ENCODE assay signal across 8 cellular contexts in genomic region chr15:70486451-70487379, GRCh38.
DNase-seq lines count a peak whose midpoint lies in the region; ATAC-seq and TF ChIP-seq lines count a peak whose summit lies in the region.

No MANE protein-coding gene starts in this region.

- peaks cover 1% of the 10 kb centered on the region for H3K36me3 Mint-ChIP-seq in activated CD4-positive, alpha-beta T cell treated with anti-CD3 and anti-CD28 coated beads, Interleukin-2, amount 10 ng/mL, durations not matched to agents 24 days and 14 days (ENCODE audit: low read depth)
- H3K36me3 Mint-ChIP-seq in neural progenitor cell, result no peaks in the 10 kb centered on the region

- no peaks in the 10 kb centered on the region for H3K9me3 Mint-ChIP-seq in activated CD4-positive, alpha-beta T cell treated with anti-CD3 and anti-CD28 coated beads, Interleukin-2, amount 10 ng/mL, durations not matched to agents 24 days and 14 days
- no peaks in the 10 kb centered on the region for H3K9me3 Mint-ChIP-seq in neural progenitor cell

- no peak overlapping the region for H3K9ac ChIP-seq in neural progenitor cell

- intact Hi-C loops in activated CD4-positive, alpha-beta T cell treated with anti-CD3 and anti-CD28 coated beads, Interleukin-2, amount 10 ng/mL, durations not matched to agents 24 days and 14 days (cut with micrococcal nuclease), result loop anchor here (1.0 to 5.0 kb wide), 9 partner anchors 9 to 1009 kb away; no protein-coding TSS in a partner anchor

- peak overlapping the region; percentile 45 for H3K4me3 Mint-ChIP-seq in activated CD4-positive, alpha-beta T cell treated with anti-CD3 and anti-CD28 coated beads, Interleukin-2, amount 10 ng/mL, durations not matched to agents 24 days and 14 days
- H3K4me3 Mint-ChIP-seq in neural progenitor cell, result no peak overlapping the region

- ATAC-seq in GM19452 (IDR thresholded peaks at IDR 0.05; ENCODE audit: unreplicated experiment) (peak; percentile 67), HG03469 (IDR thresholded peaks at IDR 0.05; ENCODE audit: unreplicated experiment) (peak; percentile 47)

- no peak overlapping the region for H3K4me3 ChIP-seq in neural progenitor cell

- H3K4me1 ChIP-seq in neural progenitor cell, result no peaks in the 10 kb centered on the region

- no peak overlapping the region for H2AFZ ChIP-seq in neural progenitor cell (replicated peaks)

- H3K27ac Mint-ChIP-seq in activated CD4-positive, alpha-beta T cell treated with anti-CD3 and anti-CD28 coated beads, Interleukin-2, amount 10 ng/mL, durations not matched to agents 24 days and 14 days, result peak overlapping the region; percentile 86
- no peak overlapping the region for H3K27ac Mint-ChIP-seq in neural progenitor cell

- no peak overlapping the region for H3K27ac ChIP-seq in neural progenitor cell

- no peaks in the 10 kb centered on the region for H3F3A ChIP-seq in neural progenitor cell (ENCODE audit: low read depth)

- H3K4me1 Mint-ChIP-seq in activated CD4-positive, alpha-beta T cell treated with anti-CD3 and anti-CD28 coated beads, Interleukin-2, amount 10 ng/mL, durations not matched to agents 24 days and 14 days, result peaks cover 76% of the 10 kb centered on the region
- peaks cover 3% of the 10 kb centered on the region for H3K4me1 Mint-ChIP-seq in neural progenitor cell

- no peak for TF ChIP-seq CTCF in neural progenitor cell (IDR thresholded peaks at IDR 0.05)

- no peaks in the 10 kb centered on the region for H3K27me3 ChIP-seq in neural progenitor cell

- no peaks in the 10 kb centered on the region for H3K9me3 ChIP-seq in neural progenitor cell (ENCODE audit: low read depth)

- peaks cover 46% of the 10 kb centered on the region for H3K27me3 Mint-ChIP-seq in activated CD4-positive, alpha-beta T cell treated with anti-CD3 and anti-CD28 coated beads, Interleukin-2, amount 10 ng/mL, durations not matched to agents 24 days and 14 days
- H3K27me3 Mint-ChIP-seq in neural progenitor cell (ENCODE audit: insufficient read depth, low read depth), result peaks cover 17% of the 10 kb centered on the region

- no peaks in the 10 kb centered on the region for H3K36me3 ChIP-seq in neural progenitor cell

- H3K79me2 ChIP-seq in neural progenitor cell (ENCODE audit: low read depth), result no peaks in the 10 kb centered on the region

- H4K20me1 ChIP-seq in neural progenitor cell (ENCODE audit: low read depth), result no peaks in the 10 kb centered on the region

- DNase-seq in AML-193 (lab: John Stamatoyannopoulos, UW) (peak; percentile 94), fibroblast of the conjunctiva (ENCODE audit: low read depth) (peak; percentile 85), neural progenitor cell (ENCODE audit: low spot score) (no peak), NCI-H345 (lab: John Stamatoyannopoulos, UW) (no peak)
- DNase-seq in activated CD4-positive, alpha-beta T cell treated with anti-CD3 and anti-CD28 coated beads, Interleukin-2, amount 10 ng/mL, durations not matched to agents 24 days and 14 days, result peak; percentile 90
- peak; percentile 49 for DNase-seq in stimulated activated CD8-positive, alpha-beta memory T cell treated with anti-CD3 and anti-CD28 coated beads, Interleukin-12 subunit alpha, Interleukin-12 subunit beta, amount 100 ng/mL, for 24 hours (ENCODE audit: extremely low read depth)

- H3K4me2 ChIP-seq in neural progenitor cell, result no peak overlapping the region

Comparison
In these comparisons a context has a peak if more than half of its experiments do, and no peak if none do; other contexts are left out.
1. DNase-seq: peak in AML-193 (2 of 2), activated CD4-positive, alpha-beta T cell treated with anti-CD3 and anti-CD28 coated beads, Interleukin-2, amount 10 ng/mL, durations not matched to agents 24 days and 14 days (single experiment), fibroblast of the conjunctiva (single experiment) and stimulated activated CD8-positive, alpha-beta memory T cell treated with anti-CD3 and anti-CD28 coated beads, Interleukin-12 subunit alpha, Interleukin-12 subunit beta, amount 100 ng/mL, for 24 hours (single experiment); none in neural progenitor cell (single experiment) and NCI-H345 (single experiment).